8 cellular contexts compared by ENCODE assay signal in the genomic region with DNA sequence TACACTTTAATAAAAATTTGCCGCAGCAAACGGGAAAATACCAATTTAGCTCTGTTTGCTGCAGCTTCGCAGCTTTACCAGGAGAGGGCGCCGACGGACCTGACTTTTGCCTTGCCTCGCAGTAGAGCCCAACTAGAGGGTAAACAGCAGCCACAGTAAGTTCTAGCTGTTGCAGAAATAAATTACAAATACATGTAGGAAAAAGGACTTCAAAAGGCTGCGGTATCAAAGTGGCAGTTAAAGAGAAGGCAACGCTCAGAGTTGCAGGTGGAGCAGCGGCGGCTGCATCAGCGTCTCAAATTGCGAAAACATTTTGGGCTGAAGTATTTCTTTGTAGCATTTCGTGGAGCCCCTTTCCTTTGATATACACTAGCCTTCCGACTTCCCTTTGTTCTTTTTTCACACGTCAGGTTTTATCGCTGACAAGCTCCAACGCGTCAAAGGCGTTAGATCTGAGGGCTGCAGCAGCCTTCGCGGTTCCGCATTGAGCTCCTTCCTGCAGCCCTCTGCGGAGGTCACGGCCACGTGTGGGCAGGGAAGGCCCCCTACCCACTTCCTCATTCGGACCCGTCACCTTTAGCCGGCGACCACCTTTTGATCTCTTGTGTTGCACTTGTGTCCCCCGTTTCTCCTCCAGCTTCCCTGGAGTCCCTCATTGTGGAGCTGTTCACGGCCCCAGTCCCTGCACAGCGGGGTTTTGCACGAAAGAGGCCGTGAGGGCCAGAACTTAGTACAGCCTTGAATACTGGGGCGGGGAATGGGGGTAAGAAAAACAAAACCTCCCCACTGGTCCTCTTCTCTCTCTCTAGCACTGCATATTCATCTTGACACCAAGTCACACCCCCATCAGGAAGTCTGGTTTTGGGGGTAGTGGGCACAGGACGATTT.
DNase-seq lines count a peak whose midpoint lies in the region; ATAC-seq lines count a peak whose summit lies in the region.

No MANE protein-coding gene starts in this region.

- ATAC-seq in HG02870 (IDR thresholded peaks at IDR 0.05; ENCODE audit: unreplicated experiment) = peak; percentile 45

- DNase-seq in SHP77 (lab: John Stamatoyannopoulos, UW) = peak; percentile 28 to 29
- no peak for DNase-seq in SHP77 treated with DMSO at 0.1 percent for 48 hours (lab: John Stamatoyannopoulos, UW)
- peak; percentile 69 for DNase-seq in NCI-H2107 (lab: John Stamatoyannopoulos, UW)
- DNase-seq in activated CD4-positive, CD25-positive, alpha-beta regulatory T cell treated with anti-CD3 and anti-CD28 coated beads, Interleukin-2, amount 50 U/mL, for 16 hours (ENCODE audit: low read depth, low spot score) = peak; percentile 49
- peak; percentile 69 for DNase-seq in cerebellar cortex (ENCODE audit: low spot score)
- peak; percentile 30 for DNase-seq in kidney glomerular epithelial cell (lab: John Stamatoyannopoulos, UW)
- peak; percentile 47 to 62 for DNase-seq in stimulated activated CD4-positive, alpha-beta T cell treated with anti-CD3 and anti-CD28 coated beads, Interleukin-1b, Interleukin-23, amount 100 ng/mL, for 4 hours (ENCODE audit: low read depth in 2 of 2)
